In genomic region chr3:143040264-143040879, GRCh38 we compare ENCODE assay signal across 9 cellular contexts.
DNase-seq lines count a peak whose midpoint lies in the region; ATAC-seq and TF ChIP-seq lines count a peak whose summit lies in the region.
"Had no signal": no experiment of that assay in that cellular context is flagged by ENCODE, and none has a peak within 500 bp of the region (broad histone marks: within the 10 kb centered on the region; RNA-seq: fewer than 3 reads in every experiment).

No MANE protein-coding gene starts in this region.

- peaks cover 42 to 75% of the 10 kb centered on the region in 2 experiments for H3K36me3 ChIP-seq in HEK293 (ENCODE audit: control insufficient read depth in 2 of 2, insufficient read depth in 1 of 2, low read length in 2 of 2)

- CTCF ChIA-PET in HEK293 (lab: Yijun Ruan, JAX): interaction anchor here (0.5 to 1.2 kb wide), 4 partner anchors 25 to 455 kb away, joined by 3 to 4 read pairs (median 3); no protein-coding TSS in a partner anchor

- TF ChIP-seq CTCF in AG09319 (IDR thresholded peaks at IDR 0.05; ENCODE audit: low read depth, low read length): peak; percentile 52
- TF ChIP-seq CTCF in HEK293 (tag by site-specific recombination; IDR thresholded peaks at IDR 0.05): no peak

- peaks cover 56% of the 10 kb centered on the region for H3K36me3 Mint-ChIP-seq in activated naive CD8-positive, alpha-beta T cell treated with anti-CD3 and anti-CD28 coated beads, Interleukin-2, amount 50 U/mL, for 24 hours (ENCODE audit: low read depth)

- no peaks in the 10 kb centered on the region for H3K4me1 ChIP-seq in HEK293 (ENCODE audit: control insufficient read depth, insufficient read depth, low read length)

- H3K4me3 Mint-ChIP-seq in activated naive CD8-positive, alpha-beta T cell treated with anti-CD3 and anti-CD28 coated beads, Interleukin-2, amount 50 U/mL, for 24 hours: no peak overlapping the region

- POLR2A ChIA-PET in HEK293 (lab: Yijun Ruan, JAX): no interaction called here

- H3K27ac ChIP-seq in HEK293 (ENCODE audit: extremely low read depth, low read depth, low read length): no peak overlapping the region

- DNase-seq in AG09319 (ENCODE audit: extremely low read depth, low read depth): no peak
- DNase-seq in SW480 (ENCODE audit: low spot score): peak; percentile 17
- DNase-seq in inferior parietal cortex (ENCODE audit: extremely low spot score): peak; percentile 34
- DNase-seq in NK-92 (lab: John Stamatoyannopoulos, UW; ENCODE audit: unreplicated experiment): no peak
- DNase-seq in SHP77 treated with DMSO at 0.1 percent for 48 hours (lab: John Stamatoyannopoulos, UW): no peak
- no peak for DNase-seq in activated naive CD8-positive, alpha-beta T cell treated with anti-CD3 and anti-CD28 coated beads, Interleukin-2, amount 50 U/mL, for 24 hours
- no peak for DNase-seq in foreskin melanocyte
- DNase-seq: upper lobe of left lung had no signal

- H3K4me1 Mint-ChIP-seq in activated naive CD8-positive, alpha-beta T cell treated with anti-CD3 and anti-CD28 coated beads, Interleukin-2, amount 50 U/mL, for 24 hours: peaks cover 8% of the 10 kb centered on the region

- no peak for ATAC-seq in activated naive CD8-positive, alpha-beta T cell treated with anti-CD3 and anti-CD28 coated beads, Interleukin-2, amount 50 U/mL, for 24 hours

- no peak overlapping the region for H3K27ac Mint-ChIP-seq in activated naive CD8-positive, alpha-beta T cell treated with anti-CD3 and anti-CD28 coated beads, Interleukin-2, amount 50 U/mL, for 24 hours

- H3K9me3 ChIP-seq in HEK293 (ENCODE audit: control insufficient read depth, insufficient read depth, low read depth, low read length): no peaks in the 10 kb centered on the region
- H3K9me3 ChIP-seq: upper lobe of left lung had no signal

- no peaks in the 10 kb centered on the region for H3K27me3 Mint-ChIP-seq in activated naive CD8-positive, alpha-beta T cell treated with anti-CD3 and anti-CD28 coated beads, Interleukin-2, amount 50 U/mL, for 24 hours

- no peaks in the 10 kb centered on the region for H3K9me3 Mint-ChIP-seq in activated naive CD8-positive, alpha-beta T cell treated with anti-CD3 and anti-CD28 coated beads, Interleukin-2, amount 50 U/mL, for 24 hours

- H3K4me3 ChIP-seq in HEK293 (ENCODE audit: low read depth, low read length): no peak overlapping the region
- H3K4me3 ChIP-seq: upper lobe of left lung had no signal

TF ChIP-seq in HEK293, 187 proteins besides CTCF, POLR2A, EP300 and RAD21:
- TF ChIP-seq ZNF548 (tag by site-specific recombination; IDR thresholded peaks at IDR 0.05): no peak
- peak; percentile 12; the same call in 1 of the 2 replicates for TF ChIP-seq ZNF654 (tag by site-specific recombination; IDR thresholded peaks at IDR 0.05; ENCODE audit: low read depth)
TF ChIP-seq in HEK293: peak in this region for 1.

Comparison
In these comparisons a context has a peak if more than half of its experiments do, and no peak if none do; other contexts are left out.
1. DNase-seq: peak in SW480 (single experiment) and inferior parietal cortex (single experiment); none in AG09319 (single experiment), NK-92 (single experiment), SHP77 treated with DMSO at 0.1 percent for 48 hours (single experiment), activated naive CD8-positive, alpha-beta T cell treated with anti-CD3 and anti-CD28 coated beads, Interleukin-2, amount 50 U/mL, for 24 hours (single experiment) and foreskin melanocyte (single experiment).